19 cellular contexts compared by ENCODE assay signal in the genomic region with DNA sequence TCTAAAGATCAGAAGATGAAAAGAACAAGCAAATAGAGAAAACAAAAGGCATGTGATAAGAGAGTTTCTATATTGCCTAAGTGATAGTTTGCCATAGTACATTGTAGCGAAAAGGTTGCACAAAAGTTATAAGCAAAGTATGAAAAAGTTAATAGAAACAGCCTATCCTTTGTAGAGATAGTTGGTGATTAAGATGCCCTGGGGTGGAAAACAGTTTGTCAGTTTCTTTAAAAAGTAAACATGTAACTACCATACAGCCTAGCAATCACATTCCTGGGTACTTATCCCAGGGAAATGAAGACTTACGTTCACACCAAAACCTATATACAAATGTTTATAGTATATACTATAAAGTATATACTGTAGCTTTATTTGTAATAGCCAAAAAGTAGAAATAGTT. TPM values are rescaled to one million over a fixed set of nuclear protein-coding genes. Genes with fewer than 3 reads are reported as not detected.
DNase-seq lines count a peak whose midpoint lies in the region; ATAC-seq and TF ChIP-seq lines count a peak whose summit lies in the region.
"Had no signal": no experiment of that assay in that cellular context is flagged by ENCODE, and none has a peak within 500 bp of the region (broad histone marks: within the 10 kb centered on the region; RNA-seq: fewer than 3 reads in every experiment).

No MANE protein-coding gene starts in this region.

- H3K4me1 Mint-ChIP-seq in progenitor cell of endocrine pancreas (ENCODE audit: low read depth), result peaks cover 12% of the 10 kb centered on the region
- H3K4me1 Mint-ChIP-seq: B cell had no signal

- no peaks in the 10 kb centered on the region for H3K9me3 Mint-ChIP-seq in progenitor cell of endocrine pancreas (ENCODE audit: low read depth)
- H3K9me3 Mint-ChIP-seq: CD8-positive, alpha-beta T cell had no signal

- POLR2A ChIA-PET in HEK293 (lab: Yijun Ruan, JAX), result no interaction called here
- POLR2A ChIA-PET in PC-3 (lab: Charles Lee; ENCODE audit: unreplicated experiment), result no interaction called here

- no peak for ATAC-seq in PC-3
- ATAC-seq: CD8-positive, alpha-beta T cell had no signal

- no peak overlapping the region for H3K27ac Mint-ChIP-seq in progenitor cell of endocrine pancreas
- H3K27ac Mint-ChIP-seq: B cell; CD8-positive, alpha-beta T cell had no signal

- no peaks in the 10 kb centered on the region for H3K36me3 ChIP-seq in HEK293 (ENCODE audit: control insufficient read depth in 2 of 2, insufficient read depth in 1 of 2, low read length in 2 of 2)
- H3K36me3 ChIP-seq in PC-3 (ENCODE audit: low read depth, low read length), result no peaks in the 10 kb centered on the region
- H3K36me3 ChIP-seq in adipocyte (ENCODE audit: control insufficient read depth, insufficient read depth, low read length, severe bottlenecking), result no peaks in the 10 kb centered on the region
- H3K36me3 ChIP-seq: BLaER1 treated with 17β-estradiol and CSF1 and Interleukin-3, amounts not matched to agents 10 nM and 100 nM; HAP-1 had no signal

- H3K36me3 Mint-ChIP-seq in progenitor cell of endocrine pancreas (ENCODE audit: insufficient read depth), result no peaks in the 10 kb centered on the region
- H3K36me3 Mint-ChIP-seq: CD8-positive, alpha-beta T cell had no signal

- CTCF ChIA-PET in HEK293 (lab: Yijun Ruan, JAX) (interaction anchor here (0.6 kb wide), 1 partner anchor 232 kb away, joined by 3 read pairs; no protein-coding TSS in a partner anchor), PC-3 (lab: Charles Lee) (no interaction called here)

- peaks cover 39% of the 10 kb centered on the region for H3K27me3 Mint-ChIP-seq in progenitor cell of endocrine pancreas

- H3K9me2 ChIP-seq in PC-3 (replicated peaks; ENCODE audit: low read length), result no peaks in the 10 kb centered on the region

- H3K4me3 ChIP-seq in HEK293 (ENCODE audit: low read depth, low read length) (no peak overlapping the region), PC-3 (ENCODE audit: low read length) (no peak overlapping the region), adipocyte (ENCODE audit: low read length) (peak overlapping the region; percentile 43)
- H3K4me3 ChIP-seq: BLaER1 treated with 17β-estradiol and CSF1 and Interleukin-3, amounts not matched to agents 10 nM and 100 nM; GM23248; HAP-1 had no signal

- no TSS peak for BruUV-seq in PC-3 (replicated peaks; lab: Mats Ljungman, UMichigan)

- TF ChIP-seq CTCF in HEK293 (tag by site-specific recombination; IDR thresholded peaks at IDR 0.05) (no peak), PC-3 (conservative IDR thresholded peaks at IDR 0.05; ENCODE audit: low read depth, low read length) (no peak), progenitor cell of endocrine pancreas (IDR thresholded peaks at IDR 0.05; ENCODE audit: unreplicated experiment) (no peak)

- H3K9ac ChIP-seq in PC-3 (ENCODE audit: low read length), result no peak overlapping the region
- peak overlapping the region; percentile 68 for H3K9ac ChIP-seq in adipocyte (ENCODE audit: low read length)
- H3K9ac ChIP-seq: BLaER1 treated with 17β-estradiol and CSF1 and Interleukin-3, amounts not matched to agents 10 nM and 100 nM; GM23248 had no signal

- H3K9me3 ChIP-seq in HEK293 (ENCODE audit: control insufficient read depth, insufficient read depth, low read depth, low read length) (no peaks in the 10 kb centered on the region), PC-3 (ENCODE audit: low read length) (no peaks in the 10 kb centered on the region), adipocyte (ENCODE audit: control insufficient read depth, low read length) (no peaks in the 10 kb centered on the region)
- H3K9me3 ChIP-seq: HAP-1 had no signal

- H3K79me2 ChIP-seq in PC-3 (ENCODE audit: low read length), result no peaks in the 10 kb centered on the region

- H3K27ac ChIP-seq in HEK293 (ENCODE audit: extremely low read depth, low read depth, low read length) (no peak overlapping the region), PC-3 (ENCODE audit: low read length) (no peak overlapping the region)
- H3K27ac ChIP-seq: BLaER1 treated with 17β-estradiol and CSF1 and Interleukin-3, amounts not matched to agents 10 nM and 100 nM; GM23248 had no signal

- H3F3A ChIP-seq in PC-3 (ENCODE audit: low read length, unreplicated experiment), result no peaks in the 10 kb centered on the region

- H3K4me3 Mint-ChIP-seq in progenitor cell of endocrine pancreas (ENCODE audit: low read depth), result no peak overlapping the region
- H3K4me3 Mint-ChIP-seq: B cell; CD8-positive, alpha-beta T cell had no signal

- DNase-seq in PC-3 (peak; percentile 25), adipocyte (ENCODE audit: low read depth) (peak; percentile 15), foreskin melanocyte (peak; percentile 84), progenitor cell of endocrine pancreas (ENCODE audit: low spot score, unreplicated experiment) (no peak), epidermal melanocyte (ENCODE audit: insufficient read length, low spot score) (no peak), NCI-H2171 (lab: John Stamatoyannopoulos, UW) (no peak), DMS79 treated with DMSO at 0.1 percent for 48 hours (lab: John Stamatoyannopoulos, UW) (no peak)
- DNase-seq: Calu3; CD8-positive, alpha-beta T cell; DND-41; EL; GM23248; IMR-90 had no signal

- no peaks in the 10 kb centered on the region for H4K20me1 ChIP-seq in PC-3 (ENCODE audit: low read length)
- H4K20me1 ChIP-seq: BLaER1 treated with 17β-estradiol and CSF1 and Interleukin-3, amounts not matched to agents 10 nM and 100 nM had no signal

- intact Hi-C loops in PC-3 (cut with micrococcal nuclease), result no loop called here

- no peak overlapping the region for H2AFZ ChIP-seq in PC-3 (ENCODE audit: low read length)

- H3K4me2 ChIP-seq in PC-3 (ENCODE audit: low read length), result no peak overlapping the region
- H3K4me2 ChIP-seq: BLaER1 treated with 17β-estradiol and CSF1 and Interleukin-3, amounts not matched to agents 10 nM and 100 nM had no signal

- no peaks in the 10 kb centered on the region for H3K27me3 ChIP-seq in PC-3 (ENCODE audit: low read length)
- no peaks in the 10 kb centered on the region for H3K27me3 ChIP-seq in adipocyte (replicated peaks; ENCODE audit: control insufficient read depth, insufficient read depth, low read length)

- H3K4me1 ChIP-seq in HEK293 (ENCODE audit: control insufficient read depth, insufficient read depth, low read length) (no peaks in the 10 kb centered on the region), PC-3 (ENCODE audit: insufficient read depth, low read length) (no peaks in the 10 kb centered on the region), adipocyte (ENCODE audit: control insufficient read depth, insufficient read depth, low read length) (peaks cover 88% of the 10 kb centered on the region)
- H3K4me1 ChIP-seq: HAP-1 had no signal

TF ChIP-seq in HEK293, 187 proteins besides CTCF, POLR2A, EP300 and RAD21:
- no peak for TF ChIP-seq ZNF416 (tag by site-specific recombination; IDR thresholded peaks at IDR 0.05)
- TF ChIP-seq SCRT2 (tag by site-specific recombination; IDR thresholded peaks at IDR 0.05), result no peak
- TF ChIP-seq ZSCAN30 (tag by site-specific recombination; IDR thresholded peaks at IDR 0.05), result no peak
- TF ChIP-seq, protein P1, sequence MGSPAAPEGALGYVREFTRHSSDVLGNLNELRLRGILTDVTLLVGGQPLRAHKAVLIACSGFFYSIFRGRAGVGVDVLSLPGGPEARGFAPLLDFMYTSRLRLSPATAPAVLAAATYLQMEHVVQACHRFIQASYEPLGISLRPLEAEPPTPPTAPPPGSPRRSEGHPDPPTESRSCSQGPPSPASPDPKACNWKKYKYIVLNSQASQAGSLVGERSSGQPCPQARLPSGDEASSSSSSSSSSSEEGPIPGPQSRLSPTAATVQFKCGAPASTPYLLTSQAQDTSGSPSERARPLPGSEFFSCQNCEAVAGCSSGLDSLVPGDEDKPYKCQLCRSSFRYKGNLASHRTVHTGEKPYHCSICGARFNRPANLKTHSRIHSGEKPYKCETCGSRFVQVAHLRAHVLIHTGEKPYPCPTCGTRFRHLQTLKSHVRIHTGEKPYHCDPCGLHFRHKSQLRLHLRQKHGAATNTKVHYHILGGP (tag by site-specific recombination; IDR thresholded peaks at IDR 0.05), result no peak
- TF ChIP-seq TCF7L2 (IDR thresholded peaks at IDR 0.05; ENCODE audit: borderline replicate concordance, low read depth, low read length), result peak; percentile 57; the same call in 1 of the 2 replicates

RNA-seq across cellular contexts. Expression of a gene that starts 16.9 kb away (rescaled TPM):
- total RNA-seq in PC-3 (2014; rRNA removed) (not detected in 2 replicates), progenitor cell of endocrine pancreas (not detected in 2 replicates)
- total RNA-seq: A172; B cell; Calu3; CD8-positive, alpha-beta T cell; GM23248; H4; IMR-90 had no signal

Comparison
In these comparisons a context has a peak if more than half of its experiments do, and no peak if none do; other contexts are left out.
1. DNase-seq: peak in PC-3 (single experiment), adipocyte (single experiment) and foreskin melanocyte (single experiment); none in progenitor cell of endocrine pancreas (single experiment), epidermal melanocyte (single experiment), NCI-H2171 (single experiment) and DMS79 treated with DMSO at 0.1 percent for 48 hours (single experiment).